In genomic region chr2:157345647-157346389, GRCh38 we compare ENCODE assay signal across 23 cellular contexts. TPM values are rescaled to one million over a fixed set of nuclear protein-coding genes. Genes with fewer than 3 reads are reported as not detected.
"Had no signal": no experiment of that assay in that cellular context is flagged by ENCODE, and none has a peak within 500 bp of the region (broad histone marks: within the 10 kb centered on the region; RNA-seq: fewer than 3 reads in every experiment).

No MANE protein-coding gene starts in this region.

- FAIRE-seq: islet of Langerhans had no signal

- ATAC-seq: gastroesophageal sphincter; mucosa of descending colon; naive thymus-derived CD8-positive, alpha-beta T cell had no signal

- H3K36me3 ChIP-seq: esophagus muscularis mucosa, gastroesophageal sphincter, sigmoid colon, stomach, thoracic aorta had no signal

- H3K4me3 ChIP-seq: esophagus muscularis mucosa, gastroesophageal sphincter, mucosa of descending colon, sigmoid colon, skin epidermis, stomach, thoracic aorta had no signal

- H3K27me3 Mint-ChIP-seq: naive thymus-derived CD8-positive, alpha-beta T cell had no signal

- H3K4me1 ChIP-seq: esophagus muscularis mucosa, gastroesophageal sphincter, sigmoid colon, stomach had no signal

- DNase-seq: effector memory CD4-positive, alpha-beta T cell; foreskin fibroblast; glutamatergic neuron; kidney glomerular epithelial cell; mucosa of descending colon; naive thymus-derived CD8-positive, alpha-beta T cell; posterior cingulate gyrus; sigmoid colon; stimulated activated naive CD4-positive, alpha-beta T cell; stomach; substantia nigra; trophoblast cell had no signal

- H3K9me3 ChIP-seq: thoracic aorta had no signal

- H3K27me3 ChIP-seq: esophagus muscularis mucosa, gastroesophageal sphincter, sigmoid colon, stomach had no signal

- H3K27ac ChIP-seq: epithelial cell of prostate, esophagus muscularis mucosa, gastroesophageal sphincter, sigmoid colon, skin epidermis, stomach, thoracic aorta had no signal

RNA-seq across cellular contexts. Expression of gene ERMN, which starts 20.2 kb away (rescaled TPM):
- total RNA-seq: lung microvascular endothelial cell, osteocyte, pulmonary artery endothelial cell, urinary bladder had no signal
- polyA plus RNA-seq: neural cell had no signal
